ENCODE assay signal across 8 cellular contexts in the genomic region with DNA sequence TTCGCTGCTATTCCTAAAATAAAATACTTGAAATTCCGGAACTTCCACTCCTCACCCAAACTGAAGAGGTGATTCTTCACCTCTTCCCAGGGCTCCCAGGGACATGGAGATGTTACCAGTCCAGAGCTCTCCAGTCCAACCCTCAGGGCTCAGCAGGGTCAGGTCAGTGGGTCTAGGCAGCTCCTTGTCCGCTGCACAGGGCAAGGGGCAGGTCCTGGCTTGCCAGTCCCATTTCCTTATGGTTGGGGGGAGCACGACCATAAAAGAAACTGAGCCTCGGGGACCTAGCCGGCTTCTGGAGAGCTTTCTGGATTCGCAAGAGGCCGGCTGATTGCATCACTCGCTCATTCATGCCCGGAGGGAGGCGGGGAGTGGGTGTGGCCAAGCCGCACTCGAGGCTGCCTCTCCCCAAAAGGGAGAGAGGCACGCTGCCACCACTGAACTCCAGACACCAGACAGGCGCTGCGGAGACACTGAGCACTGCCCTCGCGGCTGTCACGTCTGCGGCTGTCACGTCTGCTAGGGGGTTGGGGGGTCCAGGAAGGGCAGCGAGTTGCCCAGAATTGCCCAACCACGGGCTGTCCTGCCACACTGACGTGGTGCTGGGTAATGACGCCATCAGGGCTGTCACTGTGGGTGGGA. TPM values are rescaled to one million over a fixed set of nuclear protein-coding genes. Genes with fewer than 3 reads are reported as not detected.
DNase-seq lines count a peak whose midpoint lies in the region; ATAC-seq and TF ChIP-seq lines count a peak whose summit lies in the region.

No MANE protein-coding gene starts in this region.

- DNase-seq in A172 (ENCODE audit: low spot score) = peak; percentile 89
- peak; percentile 92 to 95 for DNase-seq in SJCRH30
- DNase-seq in activated gamma-delta T cell treated with anti-CD3 and anti-CD28 coated beads, Interleukin-2, amount 50 U/mL, for 16 hours (ENCODE audit: low read depth) = peak; percentile 83
- peak; percentile 96 for DNase-seq in fibroblast of villous mesenchyme (ENCODE audit: low read depth)

- peak; percentile 49 for ATAC-seq in GM18520 (IDR thresholded peaks at IDR 0.05; ENCODE audit: unreplicated experiment)

- H3K4me3 ChIP-seq in HUES64 (ENCODE audit: low read length) = no peak overlapping the region; the same call in 1 of the 2 replicates
- peak overlapping the region; percentile 33 for H3K4me3 ChIP-seq in SJCRH30
- H3K4me3 ChIP-seq in fibroblast of villous mesenchyme (ENCODE audit: low read depth, low read length) = peak overlapping the region; percentile 45
- peak overlapping the region; percentile 61 to 65 for H3K4me3 ChIP-seq in neutrophil (ENCODE audit: low read depth in 1 of 2, low read length in 1 of 2)
- H3K4me3 ChIP-seq in subcutaneous abdominal adipose tissue (ENCODE audit: low read depth in 1 of 5, low read length in 5 of 5) = peak overlapping the region; percentile 33 to 60 (median 50)

- H3K4me1 ChIP-seq in HUES64 (ENCODE audit: insufficient read depth, low read length) (peaks cover 24% of the 10 kb centered on the region), SJCRH30 (peaks cover 75% of the 10 kb centered on the region), neutrophil (ENCODE audit: control insufficient read depth in 1 of 2, insufficient read depth in 1 of 2, low read depth in 1 of 2, low read length in 1 of 2) (peaks cover 55% of the 10 kb centered on the region in 2 experiments), subcutaneous abdominal adipose tissue (ENCODE audit: control insufficient read depth in 5 of 5, insufficient read depth in 5 of 5, low read length in 5 of 5) (peaks cover 5 to 38% (median 31%) of the 10 kb centered on the region in 5 donors)

- H3K27me3 ChIP-seq in HUES64 (ENCODE audit: insufficient read depth, low read length) (no peaks in the 10 kb centered on the region), SJCRH30 (no peaks in the 10 kb centered on the region), neutrophil (no peaks in the 10 kb centered on the region), subcutaneous abdominal adipose tissue (ENCODE audit: control insufficient read depth in 5 of 5, insufficient read depth in 4 of 5, low read length in 5 of 5) (peaks cover 0 to 3% (median 0%) of the 10 kb centered on the region in 5 donors)

- H3K36me3 ChIP-seq in HUES64 (ENCODE audit: insufficient read depth, low read length) = peaks cover 37% of the 10 kb centered on the region
- H3K36me3 ChIP-seq in SJCRH30 = peaks cover 26% of the 10 kb centered on the region
- no peaks in the 10 kb centered on the region for H3K36me3 ChIP-seq in neutrophil
- no peaks in the 10 kb centered on the region for H3K36me3 ChIP-seq in subcutaneous abdominal adipose tissue (ENCODE audit: control insufficient read depth in 5 of 5, insufficient read depth in 5 of 5, low read length in 5 of 5)

- 26% methylated on average over 25 of the region's 25 CpGs for WGBS in HUES64

- H3K9ac ChIP-seq in HUES64 (ENCODE audit: low read depth, low read length) (peak overlapping the region; percentile 80), subcutaneous abdominal adipose tissue (ENCODE audit: low read length in 5 of 5) (peak overlapping the region in 1 of 5 donors; percentile 60)

- H3K27ac ChIP-seq in HUES64 (ENCODE audit: low read depth, low read length) (peak overlapping the region; percentile 85), SJCRH30 (peak overlapping the region; percentile 93), neutrophil (peak overlapping the region; percentile 69), subcutaneous abdominal adipose tissue (ENCODE audit: low read depth, low read length) (peak overlapping the region; percentile 30)

- TF ChIP-seq CTCF in fibroblast of villous mesenchyme (IDR thresholded peaks at IDR 0.05; ENCODE audit: insufficient read depth, low read depth, low read length) (no peak), neutrophil (IDR thresholded peaks at IDR 0.05) (peak; percentile 29)

- H3K9me3 ChIP-seq in HUES64 (ENCODE audit: insufficient read depth, low read depth, low read length) (no peaks in the 10 kb centered on the region), SJCRH30 (replicated peaks) (no peaks in the 10 kb centered on the region), neutrophil (no peaks in the 10 kb centered on the region), subcutaneous abdominal adipose tissue (ENCODE audit: control insufficient read depth in 5 of 5, low read length in 5 of 5) (no peaks in the 10 kb centered on the region)

RNA-seq across cellular contexts. Expression of gene SLC7A5, which starts 15.8 kb away (rescaled TPM):
- total RNA-seq in A172 (2014; rRNA removed; shearing (Covaris generic)) = 75.8 and 85.2 TPM in 2 replicates
- 122 TPM for polyA plus RNA-seq in HUES64 (2013, experiment 1 of 2)
- 115 TPM for polyA plus RNA-seq in HUES64 (2013, experiment 2 of 2)
- 73.8 and 79.8 TPM in 2 replicates for total RNA-seq in SJCRH30 (2014; rRNA removed; shearing (Covaris generic))
- total RNA-seq in fibroblast of villous mesenchyme = 27.6 and 56.4 TPM in 2 replicates

Comparison
In these comparisons a context has a peak if more than half of its experiments do, and no peak if none do; other contexts are left out.
1. H3K27ac ChIP-seq: peak in every context shown above with its lines; median percentile 93 in SJCRH30; 85 in HUES64; 69 in neutrophil; 30 in subcutaneous abdominal adipose tissue.